ENCODE assay signal across 10 cellular contexts in genomic region chr9:105065119-105066088, GRCh38.
A peak's percentile ranks its signal among the peaks of the same experiment; 100 is the strongest.
DNase-seq lines count a peak whose midpoint lies in the region; ATAC-seq and TF ChIP-seq lines count a peak whose summit lies in the region.
"Had no signal": no experiment of that assay in that cellular context is flagged by ENCODE, and none has a peak within 500 bp of the region (broad histone marks: within the 10 kb centered on the region; RNA-seq: fewer than 3 reads in every experiment).

No MANE protein-coding gene starts in this region.

- no peak for TF ChIP-seq CTCF in esophagus muscularis mucosa (IDR thresholded peaks at IDR 0.05)

- TF ChIP-seq EP300 in esophagus muscularis mucosa (IDR thresholded peaks at IDR 0.05): no peak

- no peaks in the 10 kb centered on the region for H3K36me3 ChIP-seq in esophagus muscularis mucosa
- no peaks in the 10 kb centered on the region for H3K36me3 ChIP-seq in rectal smooth muscle tissue (ENCODE audit: control insufficient read depth, insufficient read depth, low read length)

- no peak for ATAC-seq in HG03095 (IDR thresholded peaks at IDR 0.05; ENCODE audit: unreplicated experiment)
- ATAC-seq in HG02870 (IDR thresholded peaks at IDR 0.05; ENCODE audit: unreplicated experiment): no peak

- H3K27ac ChIP-seq in esophagus muscularis mucosa (replicated peaks in 1 of 4): peak overlapping the region; percentile 81 to 94 (median 88)
- peak overlapping the region; percentile 76 for H3K27ac ChIP-seq in rectal smooth muscle tissue (ENCODE audit: low read depth, low read length)

- intact Hi-C loops in esophagus muscularis mucosa (cut with DNase I): loop anchor here (2.0 kb wide), 1 partner anchor 75 kb away; no protein-coding TSS in a partner anchor

- H3K27me3 ChIP-seq in esophagus muscularis mucosa: no peaks in the 10 kb centered on the region
- no peaks in the 10 kb centered on the region for H3K27me3 ChIP-seq in rectal smooth muscle tissue (ENCODE audit: control insufficient read depth, insufficient read depth, low read length)
- H3K27me3 ChIP-seq: testis had no signal

- H3K9ac ChIP-seq in rectal smooth muscle tissue (ENCODE audit: low read length): no peak overlapping the region

- H3K4me1 ChIP-seq in esophagus muscularis mucosa (peaks cover 24 to 43% (median 43%) of the 10 kb centered on the region in 4 donors), rectal smooth muscle tissue (ENCODE audit: control insufficient read depth, insufficient read depth, low read length) (peaks cover 21% of the 10 kb centered on the region)

- DNase-seq in DMS153 (lab: John Stamatoyannopoulos, UW): peak; percentile 66
- DNase-seq in NCI-H774 (lab: John Stamatoyannopoulos, UW): peak; percentile 74
- DNase-seq in esophagus muscularis mucosa (ENCODE audit: extremely low spot score): no peak
- DNase-seq in stimulated activated CD4-positive, alpha-beta T cell treated with anti-CD3 and anti-CD28 coated beads, Interleukin-12 subunit alpha, Interleukin-12 subunit beta, amount 100 ng/mL, for 4 hours: no peak
- DNase-seq in stimulated activated CD4-positive, alpha-beta T cell treated with anti-CD3 and anti-CD28 coated beads, Interleukin-4, amount 100 ng/mL, for 4 hours: no peak
- DNase-seq: activated CD4-positive, alpha-beta memory T cell treated with anti-CD3 and anti-CD28 coated beads, Interleukin-2, amount 10 ng/mL, durations not matched to agents 7 days and 5 days had no signal

- H3K9me3 ChIP-seq in esophagus muscularis mucosa: peaks cover 0 to 7% (median 0%) of the 10 kb centered on the region in 4 donors
- H3K9me3 ChIP-seq: testis had no signal

- H3K4me3 ChIP-seq in esophagus muscularis mucosa (no peak overlapping the region), rectal smooth muscle tissue (ENCODE audit: low read length) (peak overlapping the region; percentile 14)
- H3K4me3 ChIP-seq: testis had no signal

- WGBS in esophagus muscularis mucosa: 89% methylated on average over 17 of the region's 17 CpGs

- no peak for TF ChIP-seq POLR2A in esophagus muscularis mucosa (IDR thresholded peaks at IDR 0.05; ENCODE audit: low read depth)

Comparison
In these comparisons a context has a peak if more than half of its experiments do, and no peak if none do; other contexts are left out.
1. DNase-seq: peak in DMS153 (single experiment) and NCI-H774 (single experiment); none in esophagus muscularis mucosa (single experiment), stimulated activated CD4-positive, alpha-beta T cell treated with anti-CD3 and anti-CD28 coated beads, Interleukin-12 subunit alpha, Interleukin-12 subunit beta, amount 100 ng/mL, for 4 hours (single experiment) and stimulated activated CD4-positive, alpha-beta T cell treated with anti-CD3 and anti-CD28 coated beads, Interleukin-4, amount 100 ng/mL, for 4 hours (0 of 2).